8 cellular contexts compared by ENCODE assay signal in the genomic region with DNA sequence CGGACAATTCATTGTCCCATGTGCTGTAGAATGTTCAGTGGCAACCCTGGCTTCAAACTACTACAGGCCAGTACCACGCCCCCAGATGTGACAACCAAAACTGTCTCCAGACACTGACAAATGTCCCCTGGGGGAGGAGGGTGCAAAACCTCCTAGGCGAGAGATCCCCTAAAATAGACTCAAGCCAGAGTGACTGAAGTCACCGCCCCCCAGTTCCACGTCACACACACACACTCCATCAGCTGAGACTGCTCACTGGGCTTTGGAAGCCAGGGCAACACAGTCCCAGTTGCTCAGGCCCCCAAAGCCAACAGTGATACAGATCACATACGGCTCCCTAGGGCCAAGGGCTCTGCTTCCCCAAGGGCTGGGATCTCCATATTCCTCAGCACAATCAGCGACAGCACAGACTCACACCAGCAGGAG. TPM values are rescaled to one million over a fixed set of nuclear protein-coding genes. Genes with fewer than 3 reads are reported as not detected.
DNase-seq lines count a peak whose midpoint lies in the region; ATAC-seq, FAIRE-seq and TF ChIP-seq lines count a peak whose summit lies in the region.

No MANE protein-coding gene starts in this region.

- DNase-seq in GM12864 (ENCODE audit: low read depth) (peak; percentile 38), heart left ventricle (peak in 2 of 5 donors; percentile 18 to 45), GF-D8 (lab: John Stamatoyannopoulos, UW) (no peak), RCC 7860 (ENCODE audit: low spot score) (no peak), HTR-8/SVneo (ENCODE audit: insufficient read length, low spot score) (no peak), amniotic stem cell (lab: John Stamatoyannopoulos, UW) (no peak)

- H3K4me1 ChIP-seq in heart left ventricle = peaks cover 0 to 34% (median 17%) of the 10 kb centered on the region in 12 donors

- FAIRE-seq in RCC 7860 (lab: Jason Lieb, UNC) (no peak), HTR-8/SVneo (lab: Jason Lieb, UNC) (no peak)

- intact Hi-C loops in heart left ventricle (cut with DNase I) = no loop called here

- peaks cover 0 to 7% (median 0%) of the 10 kb centered on the region in 9 donors for H3K36me3 ChIP-seq in heart left ventricle

- no peak for TF ChIP-seq POLR2A in heart left ventricle (IDR thresholded peaks at IDR 0.05)

- 63 to 74% (median 71%) methylated on average over 7 of the region's 7 CpGs for WGBS in heart left ventricle, 4 donors

- TF ChIP-seq CTCF in GM12864 (IDR thresholded peaks at IDR 0.05; ENCODE audit: low read depth, low read length, missing control alignments) (no peak), heart left ventricle (IDR thresholded peaks at IDR 0.05) (no peak)

- H3K27ac ChIP-seq in heart left ventricle = no peak overlapping the region

- no peak overlapping the region for H3K4me3 ChIP-seq in GM12864 (ENCODE audit: low read depth, low read length)
- H3K4me3 ChIP-seq in heart left ventricle = peak overlapping the region in 1 of 12 donors; percentile 38

- no peaks in the 10 kb centered on the region for H3K9me3 ChIP-seq in heart left ventricle

- no peaks in the 10 kb centered on the region for H3K27me3 ChIP-seq in heart left ventricle

- ATAC-seq in GM19467 (IDR thresholded peaks at IDR 0.05; ENCODE audit: unreplicated experiment) (peak; percentile 44), HG03521 (IDR thresholded peaks at IDR 0.05; ENCODE audit: unreplicated experiment) (peak; percentile 43), heart left ventricle (peak in 3 of 4 donors; percentile 21 to 62 (median 25))

RNA-seq across cellular contexts. Expression of a gene that starts 19.1 kb away (rescaled TPM):
- total RNA-seq in heart left ventricle = 10 to 100 TPM; 16.7 to 37.6 (median 27.7) TPM
- polyA plus RNA-seq in heart left ventricle = 10 to 100 TPM; 13.9 to 15.2 TPM
